12 cellular contexts compared by ENCODE assay signal in genomic region chr3:194736896-194737600, GRCh38. TPM values are rescaled to one million over a fixed set of nuclear protein-coding genes. Genes with fewer than 3 reads are reported as not detected.
DNase-seq lines count a peak whose midpoint lies in the region; ATAC-seq, FAIRE-seq and TF ChIP-seq lines count a peak whose summit lies in the region.
"Had no signal": no experiment of that assay in that cellular context is flagged by ENCODE, and none has a peak within 500 bp of the region (broad histone marks: within the 10 kb centered on the region; RNA-seq: fewer than 3 reads in every experiment).

No MANE protein-coding gene starts in this region.

- H3K27ac ChIP-seq in OCI-LY7 (ENCODE audit: low read depth, low read length, poor library complexity, severe bottlenecking) (peak overlapping the region; percentile 31), kidney (ENCODE audit: low read depth in 2 of 2, low read length in 2 of 2) (no peak overlapping the region), mammary epithelial cell (ENCODE audit: insufficient read depth, low read depth, low read length) (no peak overlapping the region)
- H3K27ac ChIP-seq in naive thymus-derived CD4-positive, alpha-beta T cell (ENCODE audit: low read depth, low read length) = no peak overlapping the region

- H3K4me3 ChIP-seq in OCI-LY7 (ENCODE audit: low read depth, low read length, poor library complexity, severe bottlenecking) = no peak overlapping the region
- no peak overlapping the region for H3K4me3 ChIP-seq in naive thymus-derived CD4-positive, alpha-beta T cell (ENCODE audit: low read length)
- no peak overlapping the region for H3K4me3 ChIP-seq in kidney (ENCODE audit: low read length in 2 of 2)
- H3K4me3 ChIP-seq in mammary epithelial cell (replicated peaks in 1 of 3; ENCODE audit: insufficient read depth in 1 of 3, low read depth in 2 of 3, low read length in 3 of 3) = no peak overlapping the region

- H3K4me1 Mint-ChIP-seq in naive thymus-derived CD4-positive, alpha-beta T cell = no peaks in the 10 kb centered on the region
- no peaks in the 10 kb centered on the region for H3K4me1 Mint-ChIP-seq in activated T-helper 1 cell treated with anti-CD3 and anti-CD28 coated beads, Interleukin-12 subunit alpha, Interleukin-12 subunit beta, Interleukin-2, Interleukin-4 antibody, amounts not matched to agents 30 ng/mL and 10 ng/mL and 1 ng/mL, durations not matched to agents 14 hours and 24 hours and 36 hours (ENCODE audit: low read depth)

- POLR2A ChIA-PET in OCI-LY7 (lab: Charles Lee) = interaction anchor here (0.5 to 3.1 kb wide), 4 partner anchors 45 to 533 kb away, joined by 3 to 13 read pairs (median 6); no protein-coding TSS in a partner anchor
- POLR2A ChIA-PET in naive thymus-derived CD4-positive, alpha-beta T cell (lab: Charles Lee) = interaction anchor here (0.6 kb wide), 1 partner anchor 29 kb away, joined by 3 read pairs; no protein-coding TSS in a partner anchor

- FAIRE-seq in kidney (lab: Jason Lieb, UNC) = no peak

- no peaks in the 10 kb centered on the region; the same call in 1 of the 2 replicates for H3K36me3 ChIP-seq in OCI-LY7 (ENCODE audit: insufficient read depth, low read length)
- H3K36me3 ChIP-seq in naive thymus-derived CD4-positive, alpha-beta T cell (ENCODE audit: control insufficient read depth in 2 of 3, insufficient read depth in 3 of 3, low read length in 3 of 3) = no peaks in the 10 kb centered on the region
- no peaks in the 10 kb centered on the region for H3K36me3 ChIP-seq in kidney (ENCODE audit: control insufficient read depth in 1 of 2, insufficient read depth in 2 of 2, low read length in 2 of 2)
- H3K36me3 ChIP-seq in mammary epithelial cell (ENCODE audit: insufficient read depth, low read length) = no peaks in the 10 kb centered on the region

- 83% methylated on average over 5 of the region's 7 CpGs for WGBS in mammary epithelial cell (ENCODE audit: low coverage, missing lambda C conversion rate)

- H3K9me3 Mint-ChIP-seq in naive thymus-derived CD4-positive, alpha-beta T cell = peaks cover 0 to 9% (median 1%) of the 10 kb centered on the region in 11 donors
- no peaks in the 10 kb centered on the region for H3K9me3 Mint-ChIP-seq in activated T-helper 1 cell treated with anti-CD3 and anti-CD28 coated beads, Interleukin-12 subunit alpha, Interleukin-12 subunit beta, Interleukin-2, Interleukin-4 antibody, amounts not matched to agents 30 ng/mL and 10 ng/mL and 1 ng/mL, durations not matched to agents 14 hours and 24 hours and 36 hours

- peaks cover 32% of the 10 kb centered on the region for H3K4me1 ChIP-seq in OCI-LY7 (ENCODE audit: insufficient read depth, low read length, poor library complexity, severe bottlenecking)
- peaks cover 0 to 8% of the 10 kb centered on the region in 2 donors for H3K4me1 ChIP-seq in naive thymus-derived CD4-positive, alpha-beta T cell (ENCODE audit: control insufficient read depth in 2 of 2, insufficient read depth in 2 of 2, low read length in 2 of 2)
- no peaks in the 10 kb centered on the region for H3K4me1 ChIP-seq in kidney (ENCODE audit: control insufficient read depth in 1 of 2, insufficient read depth in 1 of 2, low read depth in 1 of 2, low read length in 2 of 2)
- H3K4me1 ChIP-seq in mammary epithelial cell (ENCODE audit: insufficient read depth, low read length) = peaks cover 16% of the 10 kb centered on the region

- H3K4me2 ChIP-seq in OCI-LY7 (ENCODE audit: low read length) (peak overlapping the region; percentile 48), mammary epithelial cell (ENCODE audit: insufficient read depth, low read depth, low read length) (no peak overlapping the region)

- H3K36me3 Mint-ChIP-seq in naive thymus-derived CD4-positive, alpha-beta T cell = no peaks in the 10 kb centered on the region
- H3K36me3 Mint-ChIP-seq in activated T-helper 1 cell treated with anti-CD3 and anti-CD28 coated beads, Interleukin-12 subunit alpha, Interleukin-12 subunit beta, Interleukin-2, Interleukin-4 antibody, amounts not matched to agents 30 ng/mL and 10 ng/mL and 1 ng/mL, durations not matched to agents 14 hours and 24 hours and 36 hours (ENCODE audit: low read depth) = no peaks in the 10 kb centered on the region

- BruUV-seq in OCI-LY7 (replicated peaks; lab: Mats Ljungman, UMichigan) = no TSS peak
- BruUV-seq in mammary epithelial cell (replicated peaks; lab: Mats Ljungman, UMichigan) = no TSS peak

- H3K9me3 ChIP-seq in OCI-LY7 (ENCODE audit: low read length) (peaks cover 9% of the 10 kb centered on the region; the same call in 1 of the 2 replicates), kidney (ENCODE audit: control insufficient read depth in 1 of 2, low read length in 2 of 2) (peaks cover 0 to 6% of the 10 kb centered on the region in 2 donors), mammary epithelial cell (replicated peaks; ENCODE audit: insufficient read depth, low read length) (no peaks in the 10 kb centered on the region)
- no peaks in the 10 kb centered on the region for H3K9me3 ChIP-seq in naive thymus-derived CD4-positive, alpha-beta T cell (ENCODE audit: control insufficient read depth in 2 of 3, low read length in 3 of 3)

- H3K27ac Mint-ChIP-seq in naive thymus-derived CD4-positive, alpha-beta T cell = no peak overlapping the region
- H3K27ac Mint-ChIP-seq in activated T-helper 1 cell treated with anti-CD3 and anti-CD28 coated beads, Interleukin-12 subunit alpha, Interleukin-12 subunit beta, Interleukin-2, Interleukin-4 antibody, amounts not matched to agents 30 ng/mL and 10 ng/mL and 1 ng/mL, durations not matched to agents 14 hours and 24 hours and 36 hours = no peak overlapping the region

- TF ChIP-seq CTCF in OCI-LY7 (conservative IDR thresholded peaks at IDR 0.05; ENCODE audit: low read length) (no peak), kidney (IDR thresholded peaks at IDR 0.05; ENCODE audit: borderline replicate concordance, extremely low read depth, insufficient read depth) (no peak), mammary epithelial cell (conservative IDR thresholded peaks at IDR 0.05 in 1 of 2, IDR thresholded peaks at IDR 0.05 in 1 of 2; ENCODE audit: extremely low read depth in 1 of 2, insufficient read depth in 1 of 2, low read depth in 1 of 2, low read length in 2 of 2) (no peak)

- dilution Hi-C loops in mammary epithelial cell (cut with HindIII; ENCODE audit: low sequenced_read_pairs) = no loop called here

- H3K79me2 ChIP-seq in OCI-LY7 (ENCODE audit: insufficient read depth, low read depth, low read length) (no peaks in the 10 kb centered on the region), mammary epithelial cell (ENCODE audit: insufficient read depth, low read length) (no peaks in the 10 kb centered on the region)

- H3K9ac ChIP-seq in kidney (ENCODE audit: low read length in 2 of 2) = no peak overlapping the region
- H3K9ac ChIP-seq in mammary epithelial cell (ENCODE audit: insufficient read depth, low read length) = no peak overlapping the region

- DNase-seq in OCI-LY7 (ENCODE audit: low spot score) (peak; percentile 87), iPS-NIHi7 (ENCODE audit: extremely low spot score) (no peak), kidney (no peak), mammary epithelial cell (no peak)
- no peak for DNase-seq in naive thymus-derived CD4-positive, alpha-beta T cell
- no peak for DNase-seq in activated T-helper 1 cell treated with anti-CD3 and anti-CD28 coated beads, Interleukin-12 subunit alpha, Interleukin-12 subunit beta, Interleukin-2, Interleukin-4 antibody, amounts not matched to agents 30 ng/mL and 10 ng/mL and 1 ng/mL, durations not matched to agents 14 hours and 24 hours and 36 hours (ENCODE audit: low spot score)
- DNase-seq: dermis blood vessel endothelial cell, left colon, NCI-H510A treated with DMSO at 0.1 percent for 48 hours, occipital lobe had no signal

- peaks cover 9 to 18% (median 15%) of the 10 kb centered on the region in 5 donors for H3K27me3 Mint-ChIP-seq in naive thymus-derived CD4-positive, alpha-beta T cell
- H3K27me3 Mint-ChIP-seq in activated T-helper 1 cell treated with anti-CD3 and anti-CD28 coated beads, Interleukin-12 subunit alpha, Interleukin-12 subunit beta, Interleukin-2, Interleukin-4 antibody, amounts not matched to agents 30 ng/mL and 10 ng/mL and 1 ng/mL, durations not matched to agents 14 hours and 24 hours and 36 hours (ENCODE audit: insufficient read depth) = peaks cover 9% of the 10 kb centered on the region

- peak; percentile 67 for ATAC-seq in GM18868 (IDR thresholded peaks at IDR 0.05; ENCODE audit: unreplicated experiment)
- ATAC-seq in HG02981 (IDR thresholded peaks at IDR 0.05; ENCODE audit: unreplicated experiment) = peak; percentile 50
- peak; percentile 86 for ATAC-seq in naive thymus-derived CD4-positive, alpha-beta T cell
- ATAC-seq: left colon had no signal

- H4K20me1 ChIP-seq in OCI-LY7 (ENCODE audit: insufficient read depth, low read length) (0 out of 2 replicates have a peak, but pooled peaks cover 3% of the 10 kb centered on the region), mammary epithelial cell (ENCODE audit: insufficient read depth, low read length) (no peaks in the 10 kb centered on the region)

- intact Hi-C loops in OCI-LY7 (cut with micrococcal nuclease; ENCODE audit: unreplicated experiment) = loop anchor here (1.0 kb wide), 2 partner anchors 46 to 523 kb away; no protein-coding TSS in a partner anchor
- intact Hi-C loops in naive thymus-derived CD4-positive, alpha-beta T cell (cut with micrococcal nuclease) = no loop called here
- intact Hi-C loops in kidney (cut with DNase I) = no loop called here
- intact Hi-C loops in mammary epithelial cell (cut with micrococcal nuclease) = no loop called here
- intact Hi-C loops in activated T-helper 1 cell treated with anti-CD3 and anti-CD28 coated beads, Interleukin-12 subunit alpha, Interleukin-12 subunit beta, Interleukin-2, Interleukin-4 antibody, amounts not matched to agents 30 ng/mL and 10 ng/mL and 1 ng/mL, durations not matched to agents 14 hours and 24 hours and 36 hours (cut with micrococcal nuclease) = no loop called here

- in situ Hi-C loops in mammary epithelial cell (cut with MboI; ENCODE audit: low sequenced_read_pairs in 2 of 2) = no loop called here

- H3K4me3 Mint-ChIP-seq in naive thymus-derived CD4-positive, alpha-beta T cell = no peak overlapping the region
- H3K4me3 Mint-ChIP-seq in activated T-helper 1 cell treated with anti-CD3 and anti-CD28 coated beads, Interleukin-12 subunit alpha, Interleukin-12 subunit beta, Interleukin-2, Interleukin-4 antibody, amounts not matched to agents 30 ng/mL and 10 ng/mL and 1 ng/mL, durations not matched to agents 14 hours and 24 hours and 36 hours = no peak overlapping the region

- CTCF ChIA-PET in OCI-LY7 (lab: Charles Lee; ENCODE audit: unreplicated experiment) (no interaction called here), mammary epithelial cell (lab: Charles Lee; ENCODE audit: low non-redundant PET) (no interaction called here)
- CTCF ChIA-PET in naive thymus-derived CD4-positive, alpha-beta T cell (lab: Charles Lee) = no interaction called here

- H2AFZ ChIP-seq in OCI-LY7 (ENCODE audit: low read length) = no peak overlapping the region
- H2AFZ ChIP-seq in mammary epithelial cell (ENCODE audit: low read depth, low read length) = no peak overlapping the region

- H3K27me3 ChIP-seq in naive thymus-derived CD4-positive, alpha-beta T cell (ENCODE audit: control insufficient read depth in 2 of 2, insufficient read depth in 2 of 2, low read length in 2 of 2) = peaks cover 0 to 3% of the 10 kb centered on the region in 2 donors
- peaks cover 8% of the 10 kb centered on the region for H3K27me3 ChIP-seq in mammary epithelial cell (ENCODE audit: insufficient read depth, low read length)

- H3K9me2 ChIP-seq in OCI-LY7 (ENCODE audit: insufficient read depth, low read length) = no peaks in the 10 kb centered on the region

RNA-seq across cellular contexts. Expression of gene FAM43A, which starts 51.4 kb away (rescaled TPM):
- 17.2 and 21.6 TPM in 2 replicates for total RNA-seq in OCI-LY7 (2014; rRNA removed; shearing (Covaris generic))
- total RNA-seq in OCI-LY7 (2022) (7.5 and 8.2 TPM in 2 replicates), kidney (11.4 TPM), mammary epithelial cell (1 to 10 TPM; 1.2 to 3.0 TPM)
- 1 to 10 TPM; 1.8 to 5.2 (median 3.5) TPM for total RNA-seq in naive thymus-derived CD4-positive, alpha-beta T cell
- 1 to 10 TPM; 1.3 to 3.5 TPM for polyA plus RNA-seq in naive thymus-derived CD4-positive, alpha-beta T cell
- polyA plus RNA-seq in kidney (ENCODE audit: insufficient read depth, low read depth, low replicate concordance) (5.0 TPM), mammary epithelial cell (0.36 TPM)
- not detected for polyA minus RNA-seq in mammary epithelial cell
- 13.0 and 13.1 TPM in 2 replicates for total RNA-seq in activated T-helper 1 cell treated with anti-CD3 and anti-CD28 coated beads, Interleukin-12 subunit alpha, Interleukin-12 subunit beta, Interleukin-2, Interleukin-4 antibody, amounts not matched to agents 30 ng/mL and 10 ng/mL and 1 ng/mL, durations not matched to agents 14 hours and 24 hours and 36 hours
